Comparison of ENCODE assay signal across 24 cellular contexts in genomic region chr2:60853512-60853911, GRCh38.
"Had no signal": no experiment of that assay in that cellular context is flagged by ENCODE, and none has a peak within 500 bp of the region (broad histone marks: within the 10 kb centered on the region; RNA-seq: fewer than 3 reads in every experiment).

No MANE protein-coding gene starts in this region.

- H3K4me1 Mint-ChIP-seq: activated naive CD4-positive, alpha-beta T cell treated with anti-CD3 and anti-CD28 coated beads, Interleukin-2, amount 10 ng/mL, durations not matched to agents 7 days and 5 days; T-cell; WTC11 had no signal

- H3K27me3 Mint-ChIP-seq: activated CD4-positive, alpha-beta memory T cell treated with anti-CD3 and anti-CD28 coated beads for 36 hours; activated naive CD8-positive, alpha-beta T cell treated with anti-CD3 and anti-CD28 coated beads, Interleukin-2, amount 50 U/mL, for 24 hours; dendritic cell treated with granulocyte-macrophage colony-stimulating factor and Interleukin-4, amounts not matched to agents 40 ng/mL and 50 ng/mL, for 4 days; stimulated activated naive CD8-positive, alpha-beta T cell treated with anti-CD3 and anti-CD28 coated beads, Interleukin-15, amount 100 ng/mL, for 72 hours had no signal

- H3K4me3 ChIP-seq: pancreas, psoas muscle, right atrium auricular region, tibial artery had no signal

- H3K9me3 ChIP-seq: pancreas, psoas muscle, right atrium auricular region, tibial artery had no signal

- H3K36me3 ChIP-seq: brain microvascular endothelial cell, pancreas, right atrium auricular region, tibial artery had no signal

- H3K27ac ChIP-seq: brain microvascular endothelial cell, pancreas, psoas muscle, right atrium auricular region, tibial artery had no signal

- H3K27ac Mint-ChIP-seq: activated CD4-positive, alpha-beta memory T cell treated with anti-CD3 and anti-CD28 coated beads for 36 hours; activated naive CD4-positive, alpha-beta T cell treated with anti-CD3 and anti-CD28 coated beads, Interleukin-2, amount 10 ng/mL, durations not matched to agents 7 days and 5 days; activated naive CD8-positive, alpha-beta T cell treated with anti-CD3 and anti-CD28 coated beads, Interleukin-2, amount 50 U/mL, for 24 hours; activated T-cell treated with anti-CD3 and anti-CD28 coated beads, Interleukin-2, amount 50 U/mL, for 72 hours; natural killer cell treated with Interleukin-12 subunit alpha and Interleukin-12 subunit beta and Interleukin-15 and Interleukin-18, amount 100 ng/mL, for 72 hours; stimulated activated naive CD8-positive, alpha-beta T cell treated with anti-CD3 and anti-CD28 coated beads, Interleukin-15, amount 100 ng/mL, for 72 hours; T-cell; T-helper 2 cell treated with Interferon-gamma antibody and Interleukin-4, amounts not matched to agents 5 μg/mL and 100 μg/mL, for 36 hours; WTC11 had no signal

- H3K4me3 Mint-ChIP-seq: activated CD4-positive, alpha-beta memory T cell treated with anti-CD3 and anti-CD28 coated beads for 36 hours; activated naive CD4-positive, alpha-beta T cell treated with anti-CD3 and anti-CD28 coated beads, Interleukin-2, amount 10 ng/mL, durations not matched to agents 7 days and 5 days; activated naive CD8-positive, alpha-beta T cell treated with anti-CD3 and anti-CD28 coated beads, Interleukin-2, amount 50 U/mL, for 24 hours; activated T-cell treated with anti-CD3 and anti-CD28 coated beads, Interleukin-2, amount 50 U/mL, for 72 hours; dendritic cell treated with granulocyte-macrophage colony-stimulating factor and Interleukin-4, amounts not matched to agents 40 ng/mL and 50 ng/mL, for 4 days; natural killer cell treated with Interleukin-12 subunit alpha and Interleukin-12 subunit beta and Interleukin-15 and Interleukin-18, amount 100 ng/mL, for 72 hours; stimulated activated naive CD8-positive, alpha-beta T cell treated with anti-CD3 and anti-CD28 coated beads, Interleukin-15, amount 100 ng/mL, for 72 hours; T-cell; T-helper 2 cell treated with Interferon-gamma antibody and Interleukin-4, amounts not matched to agents 5 μg/mL and 100 μg/mL, for 36 hours; WTC11 had no signal

- H3K9me3 Mint-ChIP-seq: activated CD4-positive, alpha-beta memory T cell treated with anti-CD3 and anti-CD28 coated beads for 36 hours; activated naive CD4-positive, alpha-beta T cell treated with anti-CD3 and anti-CD28 coated beads, Interleukin-2, amount 10 ng/mL, durations not matched to agents 7 days and 5 days; activated naive CD8-positive, alpha-beta T cell treated with anti-CD3 and anti-CD28 coated beads, Interleukin-2, amount 50 U/mL, for 24 hours; activated T-cell treated with anti-CD3 and anti-CD28 coated beads, Interleukin-2, amount 50 U/mL, for 72 hours; dendritic cell treated with granulocyte-macrophage colony-stimulating factor and Interleukin-4, amounts not matched to agents 40 ng/mL and 50 ng/mL, for 4 days; natural killer cell treated with Interleukin-12 subunit alpha and Interleukin-12 subunit beta and Interleukin-15 and Interleukin-18, amount 100 ng/mL, for 72 hours; stimulated activated naive CD8-positive, alpha-beta T cell treated with anti-CD3 and anti-CD28 coated beads, Interleukin-15, amount 100 ng/mL, for 72 hours; T-cell; T-helper 2 cell treated with Interferon-gamma antibody and Interleukin-4, amounts not matched to agents 5 μg/mL and 100 μg/mL, for 36 hours; WTC11 had no signal

- H3K4me1 ChIP-seq: pancreas, psoas muscle, right atrium auricular region, tibial artery had no signal

- ATAC-seq: activated naive CD8-positive, alpha-beta T cell treated with anti-CD3 and anti-CD28 coated beads, Interleukin-2, amount 50 U/mL, for 24 hours; activated T-cell treated with anti-CD3 and anti-CD28 coated beads, Interleukin-2, amount 50 U/mL, for 72 hours; left lobe of liver; natural killer cell treated with Interleukin-12 subunit alpha and Interleukin-12 subunit beta and Interleukin-15 and Interleukin-18, amount 100 ng/mL, for 72 hours; psoas muscle; stimulated activated naive CD8-positive, alpha-beta T cell treated with anti-CD3 and anti-CD28 coated beads, Interleukin-15, amount 100 ng/mL, for 72 hours; T-cell; WTC11 had no signal

- DNase-seq: activated CD4-positive, alpha-beta memory T cell treated with anti-CD3 and anti-CD28 coated beads for 36 hours; activated CD4-positive, alpha-beta T cell treated with anti-CD3 and anti-CD28 coated beads for 48 hours; activated effector memory CD4-positive, alpha-beta T cell treated with Interleukin-2 at 50 U/mL for 16 hours; activated naive CD4-positive, alpha-beta T cell treated with anti-CD3 and anti-CD28 coated beads, Interleukin-2, amount 10 ng/mL, durations not matched to agents 7 days and 5 days; activated naive CD8-positive, alpha-beta T cell treated with anti-CD3 and anti-CD28 coated beads, Interleukin-2, amount 50 U/mL, for 24 hours; activated T-cell treated with anti-CD3 and anti-CD28 coated beads, Interleukin-2, amount 50 U/mL, for 72 hours; anterior cingulate cortex; brain microvascular endothelial cell; caudate nucleus; effector CD4-positive, alpha-beta T cell; kidney; pancreas; psoas muscle; stimulated activated CD4-positive, alpha-beta T cell treated with anti-CD3 and anti-CD28 coated beads, Interleukin-12 subunit alpha, Interleukin-12 subunit beta, amount 100 ng/mL, for 4 hours; stimulated activated CD4-positive, alpha-beta T cell treated with anti-CD3 and anti-CD28 coated beads, Interleukin-4, amount 100 ng/mL, for 4 hours; stimulated activated naive CD8-positive, alpha-beta T cell treated with anti-CD3 and anti-CD28 coated beads, Interleukin-15, amount 100 ng/mL, for 72 hours; T-cell; tibial artery had no signal

- H3K36me3 Mint-ChIP-seq: activated CD4-positive, alpha-beta memory T cell treated with anti-CD3 and anti-CD28 coated beads for 36 hours; activated naive CD4-positive, alpha-beta T cell treated with anti-CD3 and anti-CD28 coated beads, Interleukin-2, amount 10 ng/mL, durations not matched to agents 7 days and 5 days; natural killer cell treated with Interleukin-12 subunit alpha and Interleukin-12 subunit beta and Interleukin-15 and Interleukin-18, amount 100 ng/mL, for 72 hours; T-cell; WTC11 had no signal

- H3K27me3 ChIP-seq: brain microvascular endothelial cell, pancreas, right atrium auricular region, tibial artery had no signal
